ENCODE assay signal across 31 cellular contexts in genomic region chr16:12371497-12371896, GRCh38.
A peak's percentile ranks its signal among the peaks of the same experiment; 100 is the strongest.
DNase-seq lines count a peak whose midpoint lies in the region; ATAC-seq and TF ChIP-seq lines count a peak whose summit lies in the region.
"Had no signal": no experiment of that assay in that cellular context is flagged by ENCODE, and none has a peak within 500 bp of the region (broad histone marks: within the 10 kb centered on the region; RNA-seq: fewer than 3 reads in every experiment).

No MANE protein-coding gene starts in this region.

- H3K36me3 ChIP-seq in HEK293 (ENCODE audit: control insufficient read depth in 2 of 2, insufficient read depth in 1 of 2, low read length in 2 of 2): no peaks in the 10 kb centered on the region
- H3K36me3 ChIP-seq: BE2C had no signal

- H3K9me3 ChIP-seq in HEK293 (ENCODE audit: control insufficient read depth, insufficient read depth, low read depth, low read length): no peaks in the 10 kb centered on the region
- H3K9me3 ChIP-seq: A549; BE2C; BLaER1; BLaER1 treated with 17β-estradiol and CSF1 and Interleukin-3, amounts not matched to agents 10 nM and 100 nM; Caco-2 had no signal

- no peak overlapping the region for H3K4me3 Mint-ChIP-seq in glutamatergic neuron (ENCODE audit: unreplicated experiment)
- H3K4me3 Mint-ChIP-seq: B cell; CD14-positive monocyte; CD4-positive, alpha-beta T cell; CD4-positive, CD25-positive, alpha-beta regulatory T cell; CD8-positive, alpha-beta memory T cell; CD8-positive, alpha-beta T cell had no signal

- H3K4me3 ChIP-seq in HEK293 (ENCODE audit: low read depth, low read length): no peak overlapping the region
- H3K4me3 ChIP-seq: A549; BLaER1; BLaER1 treated with 17β-estradiol and CSF1 and Interleukin-3, amounts not matched to agents 10 nM and 100 nM had no signal

- CTCF ChIA-PET in HEK293 (lab: Yijun Ruan, JAX): no interaction called here

- POLR2A ChIA-PET in HEK293 (lab: Yijun Ruan, JAX): no interaction called here

- no peak for TF ChIP-seq CTCF in HEK293 (tag by site-specific recombination; IDR thresholded peaks at IDR 0.05)
- no peak for TF ChIP-seq CTCF in glutamatergic neuron (IDR thresholded peaks at IDR 0.05; ENCODE audit: partially characterized antibody, unreplicated experiment)

- peaks cover 5% of the 10 kb centered on the region for H3K9me3 Mint-ChIP-seq in glutamatergic neuron (ENCODE audit: unreplicated experiment)
- H3K9me3 Mint-ChIP-seq: CD14-positive monocyte; CD4-positive, alpha-beta T cell; CD4-positive, CD25-positive, alpha-beta regulatory T cell; CD8-positive, alpha-beta memory T cell; CD8-positive, alpha-beta T cell had no signal

- no peak for ATAC-seq in HG03175 (IDR thresholded peaks at IDR 0.05; ENCODE audit: unreplicated experiment)
- ATAC-seq: A549; CD8-positive, alpha-beta T cell had no signal

- no peak overlapping the region for H3K27ac ChIP-seq in HEK293 (ENCODE audit: extremely low read depth, low read depth, low read length)
- H3K27ac ChIP-seq: 22Rv1; A549; BLaER1; BLaER1 treated with 17β-estradiol and CSF1 and Interleukin-3, amounts not matched to agents 10 nM and 100 nM; C4-2B had no signal

- H3K27me3 Mint-ChIP-seq in glutamatergic neuron (ENCODE audit: unreplicated experiment): peaks cover 3% of the 10 kb centered on the region
- H3K27me3 Mint-ChIP-seq: B cell; CD4-positive, alpha-beta memory T cell; CD4-positive, alpha-beta T cell; CD4-positive, CD25-positive, alpha-beta regulatory T cell; CD8-positive, alpha-beta memory T cell had no signal

- no peaks in the 10 kb centered on the region for H3K4me1 ChIP-seq in HEK293 (ENCODE audit: control insufficient read depth, insufficient read depth, low read length)
- H3K4me1 ChIP-seq: A549, BE2C, Caco-2 had no signal

- DNase-seq in glutamatergic neuron: no peak
- DNase-seq in NK-92 treated with Interleukin-12 subunit alpha and Interleukin-12 subunit beta, amount 100 ng/mL, for 24 hours (lab: John Stamatoyannopoulos, UW): no peak
- DNase-seq: 8988T; ACHN; AML-193; BE2C; C1 segment of cervical spinal cord; Caco-2; Calu3; CD4-positive, alpha-beta memory T cell; CD4-positive, alpha-beta T cell; CD4-positive, CD25-positive, alpha-beta regulatory T cell; CD8-positive, alpha-beta memory T cell; CD8-positive, alpha-beta T cell; COR-L47; DMS 273 treated with DMSO at 0.1 percent for 48 hours; DMS153; DMS53; DMS79; DMS79 treated with DMSO at 0.1 percent for 48 hours; DND-41; EL had no signal

- H3K36me3 Mint-ChIP-seq in glutamatergic neuron (ENCODE audit: unreplicated experiment): no peaks in the 10 kb centered on the region

- H3K27ac Mint-ChIP-seq in glutamatergic neuron (ENCODE audit: unreplicated experiment): peak overlapping the region; percentile 29
- H3K27ac Mint-ChIP-seq: B cell; CD4-positive, alpha-beta T cell; CD4-positive, CD25-positive, alpha-beta regulatory T cell; CD8-positive, alpha-beta memory T cell had no signal

- peaks cover 10% of the 10 kb centered on the region for H3K4me1 Mint-ChIP-seq in glutamatergic neuron (ENCODE audit: low read depth, unreplicated experiment)
- H3K4me1 Mint-ChIP-seq: CD14-positive monocyte had no signal

TF ChIP-seq in HEK293, 187 proteins besides CTCF, POLR2A, EP300 and RAD21:
- no peak for TF ChIP-seq ZBTB8A (tag by site-specific recombination; IDR thresholded peaks at IDR 0.05)
- TF ChIP-seq ZNF585B (tag by site-specific recombination; IDR thresholded peaks at IDR 0.05): peak; percentile 12; the same call in 1 of the 2 replicates
TF ChIP-seq in HEK293: peak in this region for 1.
